1 cellular context compared by ENCODE assay signal in the genomic region with DNA sequence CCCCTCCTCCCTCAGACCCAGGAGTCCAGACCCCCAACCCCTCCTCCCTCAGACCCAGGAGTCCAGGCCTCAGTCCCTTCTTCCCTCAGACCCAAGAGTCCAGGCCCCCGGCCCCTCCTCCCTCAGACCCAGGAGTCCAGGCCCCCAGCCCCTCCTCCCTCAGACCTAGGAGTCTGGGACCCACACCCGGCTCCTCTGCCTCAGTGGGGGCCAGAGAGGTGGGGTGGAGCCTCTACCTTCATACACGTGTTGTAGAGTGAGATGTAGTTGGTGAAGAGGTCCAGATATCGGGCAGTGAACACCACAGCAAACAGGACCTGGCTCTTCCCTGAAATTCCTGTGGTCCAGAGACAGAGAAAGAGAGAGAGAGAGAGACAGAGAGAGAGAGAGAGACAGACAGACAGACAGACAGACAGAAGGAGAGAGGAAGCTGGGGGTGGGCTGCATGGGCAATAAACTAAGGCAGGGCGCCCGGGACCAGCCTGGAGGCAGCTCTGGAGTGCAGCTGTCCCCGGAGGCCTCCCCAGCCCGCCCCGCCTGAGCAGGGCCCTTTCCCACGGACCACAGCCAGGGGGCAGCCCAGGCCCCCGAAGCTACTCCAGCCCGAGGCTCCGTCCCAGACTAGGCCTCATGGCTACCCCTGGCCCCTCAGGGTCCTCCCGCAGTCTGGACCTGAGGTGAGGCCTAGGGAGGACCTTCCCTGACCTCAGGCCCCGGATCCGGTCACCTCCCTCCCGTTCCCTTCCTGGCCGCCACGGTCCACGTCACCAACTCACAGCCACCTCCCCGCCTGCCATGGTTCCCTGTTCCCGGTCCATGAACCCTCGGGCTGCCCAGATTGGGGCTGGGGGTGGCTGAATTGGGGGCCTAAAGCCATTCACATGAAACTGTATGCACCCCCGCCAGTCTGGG.
TF ChIP-seq lines count a peak whose summit lies in the region.

No MANE protein-coding gene starts in this region.

TF ChIP-seq in HepG2, 621 proteins besides CTCF, POLR2A, EP300 and RAD21 (continues in another document):
- TF ChIP-seq ZNF562 (CRISPR knock-in tag; IDR thresholded peaks at IDR 0.05; ENCODE audit: borderline replicate concordance), result no peak
- TF ChIP-seq SP2 (CRISPR knock-in tag; IDR thresholded peaks at IDR 0.05), result peak; percentile 57; the same call in 1 of the 2 replicates
- TF ChIP-seq CBX5 (CRISPR knock-in tag; IDR thresholded peaks at IDR 0.05; ENCODE audit: borderline replicate concordance), result 0 out of 2 replicates have a peak, but pooled peaks have one; percentile 25
- TF ChIP-seq ZSCAN31 (CRISPR knock-in tag; IDR thresholded peaks at IDR 0.05; ENCODE audit: low read depth), result no peak
- TF ChIP-seq MATR3 (CRISPR knock-in tag; IDR thresholded peaks at IDR 0.05), result no peak
- no peak for TF ChIP-seq NFYC (CRISPR knock-in tag; IDR thresholded peaks at IDR 0.05)
- TF ChIP-seq SP4 (CRISPR knock-in tag; IDR thresholded peaks at IDR 0.05), result peak; percentile 65
- TF ChIP-seq PLRG1 (conservative IDR thresholded peaks at IDR 0.05), result no peak
- TF ChIP-seq WIZ (CRISPR knock-in tag; IDR thresholded peaks at IDR 0.05), result peak; percentile 50; the same call in 1 of the 2 replicates
- TF ChIP-seq RFX1 (IDR thresholded peaks at IDR 0.05), result no peak
- TF ChIP-seq ZNF235 (CRISPR knock-in tag; IDR thresholded peaks at IDR 0.05; ENCODE audit: borderline replicate concordance), result no peak
- TF ChIP-seq, protein P1, sequence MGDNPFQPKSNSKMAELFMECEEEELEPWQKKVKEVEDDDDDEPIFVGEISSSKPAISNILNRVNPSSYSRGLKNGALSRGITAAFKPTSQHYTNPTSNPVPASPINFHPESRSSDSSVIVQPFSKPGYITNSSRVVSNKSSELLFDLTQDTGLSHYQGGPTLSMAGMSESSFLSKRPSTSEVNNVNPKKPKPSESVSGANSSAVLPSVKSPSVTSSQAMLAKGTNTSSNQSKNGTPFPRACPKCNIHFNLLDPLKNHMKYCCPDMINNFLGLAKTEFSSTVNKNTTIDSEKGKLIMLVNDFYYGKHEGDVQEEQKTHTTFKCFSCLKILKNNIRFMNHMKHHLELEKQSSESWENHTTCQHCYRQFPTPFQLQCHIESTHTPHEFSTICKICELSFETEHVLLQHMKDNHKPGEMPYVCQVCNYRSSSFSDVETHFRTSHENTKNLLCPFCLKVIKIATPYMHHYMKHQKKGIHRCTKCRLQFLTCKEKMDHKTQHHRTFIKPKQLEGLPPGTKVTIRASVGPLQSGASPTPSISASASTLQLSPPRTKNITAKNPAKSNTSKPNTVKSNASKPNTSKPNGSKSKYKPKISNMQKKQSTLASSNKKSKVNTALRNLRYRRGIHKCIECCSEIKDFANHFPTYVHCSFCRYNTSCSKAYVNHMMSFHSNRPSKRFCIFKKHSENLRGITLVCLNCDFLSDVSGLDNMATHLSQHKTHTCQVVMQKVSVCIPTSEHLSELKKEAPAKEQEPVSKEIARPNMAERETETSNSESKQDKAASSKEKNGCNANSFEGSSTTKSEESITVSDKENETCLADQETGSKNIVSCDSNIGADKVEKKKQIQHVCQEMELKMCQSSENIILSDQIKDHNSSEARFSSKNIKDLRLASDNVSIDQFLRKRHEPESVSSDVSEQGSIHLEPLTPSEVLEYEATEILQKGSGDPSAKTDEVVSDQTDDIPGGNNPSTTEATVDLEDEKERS (CRISPR knock-in tag; IDR thresholded peaks at IDR 0.05), result no peak
- TF ChIP-seq SYNCRIP (IDR thresholded peaks at IDR 0.05; ENCODE audit: insufficient read depth, low read depth, low read length), result no peak
- TF ChIP-seq ZNF670 (CRISPR knock-in tag; IDR thresholded peaks at IDR 0.05; ENCODE audit: borderline replicate concordance), result no peak
- TF ChIP-seq, protein P2, sequence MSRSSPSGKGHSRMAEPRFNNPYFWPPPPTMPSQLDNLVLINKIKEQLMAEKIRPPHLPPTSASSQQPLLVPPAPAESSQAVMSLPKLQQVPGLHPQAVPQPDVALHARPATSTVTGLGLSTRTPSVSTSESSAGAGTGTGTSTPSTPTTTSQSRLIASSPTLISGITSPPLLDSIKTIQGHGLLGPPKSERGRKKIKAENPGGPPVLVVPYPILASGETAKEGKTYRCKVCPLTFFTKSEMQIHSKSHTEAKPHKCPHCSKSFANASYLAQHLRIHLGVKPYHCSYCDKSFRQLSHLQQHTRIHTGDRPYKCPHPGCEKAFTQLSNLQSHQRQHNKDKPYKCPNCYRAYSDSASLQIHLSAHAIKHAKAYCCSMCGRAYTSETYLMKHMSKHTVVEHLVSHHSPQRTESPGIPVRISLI (CRISPR knock-in tag; IDR thresholded peaks at IDR 0.05; ENCODE audit: borderline replicate concordance), result peak; percentile 42; the same call in 1 of the 2 replicates
- TF ChIP-seq, protein P3, sequence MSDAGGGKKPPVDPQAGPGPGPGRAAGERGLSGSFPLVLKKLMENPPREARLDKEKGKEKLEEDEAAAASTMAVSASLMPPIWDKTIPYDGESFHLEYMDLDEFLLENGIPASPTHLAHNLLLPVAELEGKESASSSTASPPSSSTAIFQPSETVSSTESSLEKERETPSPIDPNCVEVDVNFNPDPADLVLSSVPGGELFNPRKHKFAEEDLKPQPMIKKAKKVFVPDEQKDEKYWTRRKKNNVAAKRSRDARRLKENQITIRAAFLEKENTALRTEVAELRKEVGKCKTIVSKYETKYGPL (CRISPR knock-in tag; IDR thresholded peaks at IDR 0.05), result peak; percentile 85
- no peak for TF ChIP-seq NPAS2 (CRISPR knock-in tag; IDR thresholded peaks at IDR 0.05; ENCODE audit: borderline replicate concordance)
- 0 out of 2 replicates have a peak, but pooled peaks have one; percentile 14 for TF ChIP-seq NFKBIZ (CRISPR knock-in tag; IDR thresholded peaks at IDR 0.05)
- no peak for TF ChIP-seq ZNF737 (CRISPR knock-in tag; IDR thresholded peaks at IDR 0.05; ENCODE audit: borderline replicate concordance)
- TF ChIP-seq, protein P4, sequence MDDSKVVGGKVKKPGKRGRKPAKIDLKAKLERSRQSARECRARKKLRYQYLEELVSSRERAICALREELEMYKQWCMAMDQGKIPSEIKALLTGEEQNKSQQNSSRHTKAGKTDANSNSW (CRISPR knock-in tag; IDR thresholded peaks at IDR 0.05; ENCODE audit: borderline replicate concordance), result peak; percentile 88; the same call in 1 of the 2 replicates
- TF ChIP-seq, protein P5, sequence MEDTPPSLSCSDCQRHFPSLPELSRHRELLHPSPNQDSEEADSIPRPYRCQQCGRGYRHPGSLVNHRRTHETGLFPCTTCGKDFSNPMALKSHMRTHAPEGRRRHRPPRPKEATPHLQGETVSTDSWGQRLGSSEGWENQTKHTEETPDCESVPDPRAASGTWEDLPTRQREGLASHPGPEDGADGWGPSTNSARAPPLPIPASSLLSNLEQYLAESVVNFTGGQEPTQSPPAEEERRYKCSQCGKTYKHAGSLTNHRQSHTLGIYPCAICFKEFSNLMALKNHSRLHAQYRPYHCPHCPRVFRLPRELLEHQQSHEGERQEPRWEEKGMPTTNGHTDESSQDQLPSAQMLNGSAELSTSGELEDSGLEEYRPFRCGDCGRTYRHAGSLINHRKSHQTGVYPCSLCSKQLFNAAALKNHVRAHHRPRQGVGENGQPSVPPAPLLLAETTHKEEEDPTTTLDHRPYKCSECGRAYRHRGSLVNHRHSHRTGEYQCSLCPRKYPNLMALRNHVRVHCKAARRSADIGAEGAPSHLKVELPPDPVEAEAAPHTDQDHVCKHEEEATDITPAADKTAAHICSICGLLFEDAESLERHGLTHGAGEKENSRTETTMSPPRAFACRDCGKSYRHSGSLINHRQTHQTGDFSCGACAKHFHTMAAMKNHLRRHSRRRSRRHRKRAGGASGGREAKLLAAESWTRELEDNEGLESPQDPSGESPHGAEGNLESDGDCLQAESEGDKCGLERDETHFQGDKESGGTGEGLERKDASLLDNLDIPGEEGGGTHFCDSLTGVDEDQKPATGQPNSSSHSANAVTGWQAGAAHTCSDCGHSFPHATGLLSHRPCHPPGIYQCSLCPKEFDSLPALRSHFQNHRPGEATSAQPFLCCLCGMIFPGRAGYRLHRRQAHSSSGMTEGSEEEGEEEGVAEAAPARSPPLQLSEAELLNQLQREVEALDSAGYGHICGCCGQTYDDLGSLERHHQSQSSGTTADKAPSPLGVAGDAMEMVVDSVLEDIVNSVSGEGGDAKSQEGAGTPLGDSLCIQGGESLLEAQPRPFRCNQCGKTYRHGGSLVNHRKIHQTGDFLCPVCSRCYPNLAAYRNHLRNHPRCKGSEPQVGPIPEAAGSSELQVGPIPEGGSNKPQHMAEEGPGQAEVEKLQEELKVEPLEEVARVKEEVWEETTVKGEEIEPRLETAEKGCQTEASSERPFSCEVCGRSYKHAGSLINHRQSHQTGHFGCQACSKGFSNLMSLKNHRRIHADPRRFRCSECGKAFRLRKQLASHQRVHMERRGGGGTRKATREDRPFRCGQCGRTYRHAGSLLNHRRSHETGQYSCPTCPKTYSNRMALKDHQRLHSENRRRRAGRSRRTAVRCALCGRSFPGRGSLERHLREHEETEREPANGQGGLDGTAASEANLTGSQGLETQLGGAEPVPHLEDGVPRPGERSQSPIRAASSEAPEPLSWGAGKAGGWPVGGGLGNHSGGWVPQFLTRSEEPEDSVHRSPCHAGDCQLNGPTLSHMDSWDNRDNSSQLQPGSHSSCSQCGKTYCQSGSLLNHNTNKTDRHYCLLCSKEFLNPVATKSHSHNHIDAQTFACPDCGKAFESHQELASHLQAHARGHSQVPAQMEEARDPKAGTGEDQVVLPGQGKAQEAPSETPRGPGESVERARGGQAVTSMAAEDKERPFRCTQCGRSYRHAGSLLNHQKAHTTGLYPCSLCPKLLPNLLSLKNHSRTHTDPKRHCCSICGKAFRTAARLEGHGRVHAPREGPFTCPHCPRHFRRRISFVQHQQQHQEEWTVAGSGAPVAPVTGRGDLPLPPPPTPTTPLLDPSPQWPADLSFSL (CRISPR knock-in tag; IDR thresholded peaks at IDR 0.05), result no peak
- no peak for TF ChIP-seq ZNF292 (CRISPR knock-in tag; IDR thresholded peaks at IDR 0.05; ENCODE audit: borderline replicate concordance, low read depth)
- TF ChIP-seq, protein P6, sequence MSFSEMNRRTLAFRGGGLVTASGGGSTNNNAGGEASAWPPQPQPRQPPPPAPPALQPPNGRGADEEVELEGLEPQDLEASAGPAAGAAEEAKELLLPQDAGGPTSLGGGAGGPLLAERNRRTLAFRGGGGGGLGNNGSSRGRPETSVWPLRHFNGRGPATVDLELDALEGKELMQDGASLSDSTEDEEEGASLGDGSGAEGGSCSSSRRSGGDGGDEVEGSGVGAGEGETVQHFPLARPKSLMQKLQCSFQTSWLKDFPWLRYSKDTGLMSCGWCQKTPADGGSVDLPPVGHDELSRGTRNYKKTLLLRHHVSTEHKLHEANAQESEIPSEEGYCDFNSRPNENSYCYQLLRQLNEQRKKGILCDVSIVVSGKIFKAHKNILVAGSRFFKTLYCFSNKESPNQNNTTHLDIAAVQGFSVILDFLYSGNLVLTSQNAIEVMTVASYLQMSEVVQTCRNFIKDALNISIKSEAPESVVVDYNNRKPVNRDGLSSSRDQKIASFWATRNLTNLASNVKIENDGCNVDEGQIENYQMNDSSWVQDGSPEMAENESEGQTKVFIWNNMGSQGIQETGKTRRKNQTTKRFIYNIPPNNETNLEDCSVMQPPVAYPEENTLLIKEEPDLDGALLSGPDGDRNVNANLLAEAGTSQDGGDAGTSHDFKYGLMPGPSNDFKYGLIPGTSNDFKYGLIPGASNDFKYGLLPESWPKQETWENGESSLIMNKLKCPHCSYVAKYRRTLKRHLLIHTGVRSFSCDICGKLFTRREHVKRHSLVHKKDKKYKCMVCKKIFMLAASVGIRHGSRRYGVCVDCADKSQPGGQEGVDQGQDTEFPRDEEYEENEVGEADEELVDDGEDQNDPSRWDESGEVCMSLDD (CRISPR knock-in tag; IDR thresholded peaks at IDR 0.05; ENCODE audit: borderline replicate concordance), result no peak
- TF ChIP-seq, protein P7, sequence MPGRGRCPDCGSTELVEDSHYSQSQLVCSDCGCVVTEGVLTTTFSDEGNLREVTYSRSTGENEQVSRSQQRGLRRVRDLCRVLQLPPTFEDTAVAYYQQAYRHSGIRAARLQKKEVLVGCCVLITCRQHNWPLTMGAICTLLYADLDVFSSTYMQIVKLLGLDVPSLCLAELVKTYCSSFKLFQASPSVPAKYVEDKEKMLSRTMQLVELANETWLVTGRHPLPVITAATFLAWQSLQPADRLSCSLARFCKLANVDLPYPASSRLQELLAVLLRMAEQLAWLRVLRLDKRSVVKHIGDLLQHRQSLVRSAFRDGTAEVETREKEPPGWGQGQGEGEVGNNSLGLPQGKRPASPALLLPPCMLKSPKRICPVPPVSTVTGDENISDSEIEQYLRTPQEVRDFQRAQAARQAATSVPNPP (CRISPR knock-in tag; IDR thresholded peaks at IDR 0.05), result peak; percentile 16; the same call in 1 of the 2 replicates
- 0 out of 2 replicates have a peak, but pooled peaks have one; percentile 47 for TF ChIP-seq ZNF557 (CRISPR knock-in tag; IDR thresholded peaks at IDR 0.05)
- TF ChIP-seq, protein P8, sequence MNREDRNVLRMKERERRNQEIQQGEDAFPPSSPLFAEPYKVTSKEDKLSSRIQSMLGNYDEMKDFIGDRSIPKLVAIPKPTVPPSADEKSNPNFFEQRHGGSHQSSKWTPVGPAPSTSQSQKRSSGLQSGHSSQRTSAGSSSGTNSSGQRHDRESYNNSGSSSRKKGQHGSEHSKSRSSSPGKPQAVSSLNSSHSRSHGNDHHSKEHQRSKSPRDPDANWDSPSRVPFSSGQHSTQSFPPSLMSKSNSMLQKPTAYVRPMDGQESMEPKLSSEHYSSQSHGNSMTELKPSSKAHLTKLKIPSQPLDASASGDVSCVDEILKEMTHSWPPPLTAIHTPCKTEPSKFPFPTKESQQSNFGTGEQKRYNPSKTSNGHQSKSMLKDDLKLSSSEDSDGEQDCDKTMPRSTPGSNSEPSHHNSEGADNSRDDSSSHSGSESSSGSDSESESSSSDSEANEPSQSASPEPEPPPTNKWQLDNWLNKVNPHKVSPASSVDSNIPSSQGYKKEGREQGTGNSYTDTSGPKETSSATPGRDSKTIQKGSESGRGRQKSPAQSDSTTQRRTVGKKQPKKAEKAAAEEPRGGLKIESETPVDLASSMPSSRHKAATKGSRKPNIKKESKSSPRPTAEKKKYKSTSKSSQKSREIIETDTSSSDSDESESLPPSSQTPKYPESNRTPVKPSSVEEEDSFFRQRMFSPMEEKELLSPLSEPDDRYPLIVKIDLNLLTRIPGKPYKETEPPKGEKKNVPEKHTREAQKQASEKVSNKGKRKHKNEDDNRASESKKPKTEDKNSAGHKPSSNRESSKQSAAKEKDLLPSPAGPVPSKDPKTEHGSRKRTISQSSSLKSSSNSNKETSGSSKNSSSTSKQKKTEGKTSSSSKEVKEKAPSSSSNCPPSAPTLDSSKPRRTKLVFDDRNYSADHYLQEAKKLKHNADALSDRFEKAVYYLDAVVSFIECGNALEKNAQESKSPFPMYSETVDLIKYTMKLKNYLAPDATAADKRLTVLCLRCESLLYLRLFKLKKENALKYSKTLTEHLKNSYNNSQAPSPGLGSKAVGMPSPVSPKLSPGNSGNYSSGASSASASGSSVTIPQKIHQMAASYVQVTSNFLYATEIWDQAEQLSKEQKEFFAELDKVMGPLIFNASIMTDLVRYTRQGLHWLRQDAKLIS (CRISPR knock-in tag; IDR thresholded peaks at IDR 0.05), result peak; percentile 39; the same call in 1 of the 2 replicates
- TF ChIP-seq, protein P9, sequence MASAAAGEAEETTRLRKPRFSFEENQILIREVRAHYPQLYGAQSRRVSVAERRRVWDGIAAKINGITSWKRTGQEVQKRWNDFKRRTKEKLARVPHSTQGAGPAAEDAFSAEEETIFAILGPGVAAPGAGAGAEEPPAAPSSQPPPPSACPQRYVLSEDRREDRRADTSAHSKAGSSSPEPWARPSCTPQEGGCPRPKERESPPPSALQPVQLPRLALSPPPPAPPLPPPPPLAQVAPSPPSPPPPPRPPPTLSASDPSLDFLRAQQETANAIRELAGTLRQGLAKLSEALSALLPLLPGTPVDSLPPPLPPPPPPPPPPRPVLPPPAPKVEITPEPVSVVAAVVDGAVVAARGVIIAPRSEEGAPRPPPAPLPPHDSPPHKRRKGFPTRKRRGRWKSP (CRISPR knock-in tag; IDR thresholded peaks at IDR 0.05), result no peak
- no peak for TF ChIP-seq ZNF7 (CRISPR knock-in tag; IDR thresholded peaks at IDR 0.05)
